ENCODE assay signal across 22 cellular contexts in the genomic region with DNA sequence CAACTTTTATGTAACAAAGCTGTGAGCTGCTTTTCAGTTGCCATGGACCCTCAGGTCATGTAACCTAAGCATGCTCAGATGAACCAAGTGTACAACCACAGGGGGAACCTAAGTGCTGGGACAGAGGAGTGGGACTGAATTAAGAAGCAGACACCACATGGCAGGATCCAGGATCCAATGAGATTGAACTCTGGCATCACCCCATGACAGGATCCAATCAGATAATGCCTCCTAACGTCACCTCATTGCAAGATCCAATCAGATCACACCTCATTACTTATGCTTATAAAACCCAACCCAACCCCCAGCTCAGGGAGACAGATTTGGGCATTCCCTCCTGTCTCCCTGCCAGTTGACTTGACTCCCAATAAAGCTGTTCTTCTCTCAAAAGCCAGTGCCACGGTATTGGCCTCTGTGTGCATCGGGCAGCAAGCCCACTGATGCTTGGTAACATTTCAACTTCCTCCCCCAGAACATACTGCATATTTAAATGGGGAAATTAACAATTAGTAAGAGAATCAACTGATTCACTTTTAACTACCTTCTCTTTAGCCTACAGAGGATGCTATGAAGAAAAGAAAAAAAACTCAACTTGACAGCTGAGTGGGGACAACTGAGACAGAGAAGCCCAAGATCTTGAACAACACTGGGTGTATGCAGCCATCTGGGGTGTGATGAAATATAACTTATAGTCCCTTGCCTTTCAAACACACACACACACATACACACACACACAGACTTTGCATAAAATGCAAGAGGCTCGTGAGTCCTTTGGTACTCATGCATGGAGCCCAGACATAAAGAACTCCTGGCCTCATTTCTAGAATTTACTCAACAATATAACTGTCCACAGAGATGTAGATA.
DNase-seq lines count a peak whose midpoint lies in the region; ATAC-seq and TF ChIP-seq lines count a peak whose summit lies in the region.
"Had no signal": no experiment of that assay in that cellular context is flagged by ENCODE, and none has a peak within 500 bp of the region (broad histone marks: within the 10 kb centered on the region; RNA-seq: fewer than 3 reads in every experiment).

No MANE protein-coding gene starts in this region.

- no peak overlapping the region for H3K9ac ChIP-seq in H9 (ENCODE audit: extremely low read depth, insufficient read length, low read length)
- H3K9ac ChIP-seq: SK-N-SH had no signal

- H3K79me1 ChIP-seq in H9 (ENCODE audit: insufficient read depth, low read depth, low read length, poor library complexity, severe bottlenecking): no peaks in the 10 kb centered on the region

- H3K27me3 Mint-ChIP-seq in WTC11 (ENCODE audit: low read depth) (no peaks in the 10 kb centered on the region), H9 (ENCODE audit: low read depth) (no peaks in the 10 kb centered on the region), osteocyte (ENCODE audit: unreplicated experiment) (no peaks in the 10 kb centered on the region)
- H3K27me3 Mint-ChIP-seq: activated CD4-positive, alpha-beta T cell treated with anti-CD3 and anti-CD28 coated beads, Interleukin-2, amount 10 ng/mL, durations not matched to agents 24 days and 14 days; activated naive CD4-positive, alpha-beta T cell treated with anti-CD3 and anti-CD28 coated beads, Interleukin-2, amount 10 ng/mL, durations not matched to agents 7 days and 5 days; CD4-positive, alpha-beta T cell; central memory CD8-positive, alpha-beta T cell; T-helper 17 cell had no signal

- no peak overlapping the region for H4K8ac ChIP-seq in H9 (replicated peaks; ENCODE audit: insufficient read length, low read depth, low read length)

- no peak overlapping the region for H3K4ac ChIP-seq in H9 (ENCODE audit: low read depth, low read length)

- no peak overlapping the region for H2BK15ac ChIP-seq in H9 (ENCODE audit: low read depth, low read length)

- no peak overlapping the region for H2BK120ac ChIP-seq in H9 (ENCODE audit: low read depth, low read length, poor library complexity, severe bottlenecking)

- H3K14ac ChIP-seq in H9 (ENCODE audit: insufficient read depth, low read length): no peak overlapping the region

- H3K4me1 ChIP-seq in H9 (ENCODE audit: insufficient read depth, low read length): no peaks in the 10 kb centered on the region
- H3K4me1 ChIP-seq: prostate gland, sigmoid colon, tibial nerve had no signal

- no peaks in the 10 kb centered on the region for H3K79me2 ChIP-seq in H9 (ENCODE audit: insufficient read depth, low read length)

- H3K4me3 ChIP-seq in GM12865 (ENCODE audit: low read depth, low read length) (no peak overlapping the region), NB4 (ENCODE audit: low read depth, low read length) (no peak overlapping the region)
- H3K4me3 ChIP-seq: prostate gland, sigmoid colon, tibial nerve had no signal

- no peak overlapping the region for H2BK5ac ChIP-seq in H9 (ENCODE audit: insufficient read length, low read length)

- peaks cover 10% of the 10 kb centered on the region for H3K9me3 Mint-ChIP-seq in WTC11
- H3K9me3 Mint-ChIP-seq in H9: no peaks in the 10 kb centered on the region; a peak in 2 of 5 replicates
- H3K9me3 Mint-ChIP-seq in osteocyte (ENCODE audit: unreplicated experiment): no peaks in the 10 kb centered on the region
- H3K9me3 Mint-ChIP-seq: activated CD4-positive, alpha-beta T cell treated with anti-CD3 and anti-CD28 coated beads, Interleukin-2, amount 10 ng/mL, durations not matched to agents 24 days and 14 days; activated naive CD4-positive, alpha-beta T cell treated with anti-CD3 and anti-CD28 coated beads, Interleukin-2, amount 10 ng/mL, durations not matched to agents 7 days and 5 days; CD4-positive, alpha-beta T cell; central memory CD8-positive, alpha-beta T cell had no signal

- H3T11ph ChIP-seq in H9 (ENCODE audit: low read length): no peak overlapping the region

- no peak for TF ChIP-seq POLR2A in NB4 (IDR thresholded peaks at IDR 0.05; ENCODE audit: extremely low read depth, insufficient read length)

- H3K18ac ChIP-seq in H9 (ENCODE audit: insufficient read length, low read depth, low read length): no peak overlapping the region

- 0 out of 2 replicates have a peak, but pooled peaks have one; percentile 22 for ATAC-seq in WTC11
- no peak for ATAC-seq in GM21367 (IDR thresholded peaks at IDR 0.05; ENCODE audit: unreplicated experiment)
- ATAC-seq: stimulated activated naive CD8-positive, alpha-beta T cell treated with anti-CD3 and anti-CD28 coated beads, Interleukin-15, Interleukin-2, amounts not matched to agents 100 U/mL and 50 U/mL, for 24 hours; T-helper 17 cell had no signal

- no peak overlapping the region for H2AK5ac ChIP-seq in H9 (ENCODE audit: insufficient read length, low read length)

- no peak overlapping the region for H2BK20ac ChIP-seq in H9 (ENCODE audit: low read depth, low read length, poor library complexity, severe bottlenecking)

- no peak overlapping the region for H4K91ac ChIP-seq in H9 (ENCODE audit: insufficient read length, low read depth, low read length)

- no peak overlapping the region for H3K56ac ChIP-seq in H9 (ENCODE audit: insufficient read length, low read depth, low read length)

- H2BK12ac ChIP-seq in H9 (ENCODE audit: insufficient read length, low read depth, low read length): no peak overlapping the region

- no peak overlapping the region for H3K4me2 ChIP-seq in H9 (ENCODE audit: insufficient read depth, insufficient read length, low read length)
- H3K4me2 ChIP-seq: SK-N-SH had no signal

- CTCF ChIA-PET in WTC11 (lab: Charles Lee): no interaction called here

- no peak overlapping the region for H4K5ac ChIP-seq in H9 (ENCODE audit: insufficient read length, low read depth, low read length)

- WGBS in H9 (ENCODE audit: extremely low coverage, insufficient read length, low lambda C conversion rate): no CpG with 5 or more reads among the region's 4 CpGs

- H3K4me1 Mint-ChIP-seq in WTC11 (peaks cover 8% of the 10 kb centered on the region; the same call in 1 of the 2 replicates), H9 (peaks cover 6 to 7% of the 10 kb centered on the region in 2 experiments; a peak in 2 of 4 replicates), osteocyte (ENCODE audit: unreplicated experiment) (no peaks in the 10 kb centered on the region)
- H3K4me1 Mint-ChIP-seq: activated CD4-positive, alpha-beta T cell treated with anti-CD3 and anti-CD28 coated beads, Interleukin-2, amount 10 ng/mL, durations not matched to agents 24 days and 14 days; activated naive CD4-positive, alpha-beta T cell treated with anti-CD3 and anti-CD28 coated beads, Interleukin-2, amount 10 ng/mL, durations not matched to agents 7 days and 5 days had no signal

- no peaks in the 10 kb centered on the region for H3K23me2 ChIP-seq in H9 (ENCODE audit: insufficient read length, low read depth, low read length, poor library complexity, severe bottlenecking)

- H3K4me3 Mint-ChIP-seq in WTC11 (no peak overlapping the region), H9 (no peak overlapping the region), osteocyte (ENCODE audit: unreplicated experiment) (no peak overlapping the region)
- H3K4me3 Mint-ChIP-seq: activated CD4-positive, alpha-beta T cell treated with anti-CD3 and anti-CD28 coated beads, Interleukin-2, amount 10 ng/mL, durations not matched to agents 24 days and 14 days; activated naive CD4-positive, alpha-beta T cell treated with anti-CD3 and anti-CD28 coated beads, Interleukin-2, amount 10 ng/mL, durations not matched to agents 7 days and 5 days; CD4-positive, alpha-beta T cell; central memory CD8-positive, alpha-beta T cell; T-helper 17 cell had no signal

- H3K23ac ChIP-seq in H9 (ENCODE audit: insufficient read length, low read depth, low read length): no peak overlapping the region

- no peak overlapping the region for H3K27ac Mint-ChIP-seq in WTC11
- no peak overlapping the region; a peak in 1 of 7 replicates for H3K27ac Mint-ChIP-seq in H9
- H3K27ac Mint-ChIP-seq in osteocyte (ENCODE audit: unreplicated experiment): no peak overlapping the region
- H3K27ac Mint-ChIP-seq: activated CD4-positive, alpha-beta T cell treated with anti-CD3 and anti-CD28 coated beads, Interleukin-2, amount 10 ng/mL, durations not matched to agents 24 days and 14 days; activated naive CD4-positive, alpha-beta T cell treated with anti-CD3 and anti-CD28 coated beads, Interleukin-2, amount 10 ng/mL, durations not matched to agents 7 days and 5 days; CD4-positive, alpha-beta T cell; T-helper 17 cell had no signal

- no peak overlapping the region for H2AFZ ChIP-seq in H9 (ENCODE audit: low read length)

- H3K27ac ChIP-seq in H9 (ENCODE audit: insufficient read length, low read depth, low read length): no peak overlapping the region
- H3K27ac ChIP-seq: prostate gland, sigmoid colon, tibial nerve had no signal

- H3K27me3 ChIP-seq in H9 (ENCODE audit: insufficient read depth, low read length): no peaks in the 10 kb centered on the region
- H3K27me3 ChIP-seq: sigmoid colon, tibial nerve had no signal

- H3K9me3 ChIP-seq in H9 (ENCODE audit: control insufficient read depth, low read depth, low read length): no peaks in the 10 kb centered on the region
- H3K9me3 ChIP-seq: prostate gland, sigmoid colon, SK-N-SH, tibial nerve had no signal

- DNase-seq in GM12865 (ENCODE audit: low read depth) (peak; percentile 9), NB4 (ENCODE audit: low read depth) (peak; percentile 30), WTC11 (ENCODE audit: low spot score) (no peak), midbrain (lab: John Stamatoyannopoulos, UW) (peak; percentile 12), H9 (no peak), osteocyte (ENCODE audit: extremely low spot score, unreplicated experiment) (no peak)
- DNase-seq: activated CD4-positive, alpha-beta T cell treated with anti-CD3 and anti-CD28 coated beads, Interleukin-2, amount 10 ng/mL, durations not matched to agents 24 days and 14 days; activated naive CD4-positive, alpha-beta T cell treated with anti-CD3 and anti-CD28 coated beads, Interleukin-2, amount 10 ng/mL, durations not matched to agents 7 days and 5 days; activated T-cell treated with anti-CD3 and anti-CD28 coated beads, Interleukin-2, amount 50 U/mL, for 48 hours; CD4-positive, alpha-beta T cell; DMS79; NCI-H1105; NCI-H1930; NCI-H510A treated with DMSO at 0.1 percent for 48 hours; sigmoid colon; SK-N-SH; stimulated activated naive CD8-positive, alpha-beta T cell treated with anti-CD3 and anti-CD28 coated beads, Interleukin-15, Interleukin-2, amounts not matched to agents 100 U/mL and 50 U/mL, for 24 hours; T-helper 17 cell had no signal

- TF ChIP-seq CTCF in GM12865 (IDR thresholded peaks at IDR 0.05; ENCODE audit: insufficient read depth, low read depth, low read length, missing control alignments) (no peak), NB4 (IDR thresholded peaks at IDR 0.05; ENCODE audit: low read depth, low read length) (no peak), WTC11 (IDR thresholded peaks at IDR 0.05) (no peak), H9 (conservative IDR thresholded peaks at IDR 0.05) (no peak), osteocyte (IDR thresholded peaks at IDR 0.05) (no peak)

- H4K20me1 ChIP-seq in H9 (ENCODE audit: control insufficient read depth, insufficient read depth, insufficient read length): no peaks in the 10 kb centered on the region

- no peaks in the 10 kb centered on the region for H3K36me3 Mint-ChIP-seq in WTC11
- H3K36me3 Mint-ChIP-seq in H9 (ENCODE audit: insufficient read depth in 1 of 3, low read depth in 3 of 3): peaks cover 0 to 2% (median 0%) of the 10 kb centered on the region in 3 experiments; a peak in 2 of 7 replicates
- H3K36me3 Mint-ChIP-seq in osteocyte (ENCODE audit: unreplicated experiment): peaks cover 14% of the 10 kb centered on the region
- H3K36me3 Mint-ChIP-seq: activated naive CD4-positive, alpha-beta T cell treated with anti-CD3 and anti-CD28 coated beads, Interleukin-2, amount 10 ng/mL, durations not matched to agents 7 days and 5 days had no signal

- POLR2A ChIA-PET in WTC11 (lab: Charles Lee): no interaction called here

Comparison
In these comparisons a context has a peak if more than half of its experiments do, and no peak if none do; other contexts are left out.
1. DNase-seq: peak in GM12865 (single experiment), NB4 (single experiment) and midbrain (single experiment); none in WTC11 (single experiment), H9 (single experiment) and osteocyte (single experiment).